25 cellular contexts compared by ENCODE assay signal in genomic region chr15:43091859-43092258, GRCh38.
"Had no signal": no experiment of that assay in that cellular context is flagged by ENCODE, and none has a peak within 500 bp of the region (broad histone marks: within the 10 kb centered on the region; RNA-seq: fewer than 3 reads in every experiment).

No MANE protein-coding gene starts in this region.

- H3K9me3 ChIP-seq: adrenal gland, ascending aorta, esophagus muscularis mucosa, gastroesophageal sphincter, right atrium auricular region, testis, transverse colon had no signal

- H3K4me3 Mint-ChIP-seq: activated CD4-positive, alpha-beta T cell treated with anti-CD3 and anti-CD28 coated beads for 36 hours; activated CD8-positive, alpha-beta memory T cell treated with anti-CD3 and anti-CD28 coated beads, Interleukin-2, amount 10 ng/mL, durations not matched to agents 7 days and 5 days; activated CD8-positive, alpha-beta T cell treated with anti-CD3 and anti-CD28 coated beads, Interleukin-2, amount 10 ng/mL, durations not matched to agents 7 days and 5 days; naive thymus-derived CD4-positive, alpha-beta T cell; T-cell had no signal

- H3K36me3 ChIP-seq: adrenal gland, brain microvascular endothelial cell, gastroesophageal sphincter, right atrium auricular region, transverse colon had no signal

- H3K4me3 ChIP-seq: adrenal gland, ascending aorta, esophagus muscularis mucosa, gastroesophageal sphincter, hepatocyte, right atrium auricular region, testis, transverse colon had no signal

- ATAC-seq: activated CD4-positive, alpha-beta T cell treated with anti-CD3 and anti-CD28 coated beads for 36 hours; activated CD8-positive, alpha-beta memory T cell treated with anti-CD3 and anti-CD28 coated beads, Interleukin-2, amount 10 ng/mL, durations not matched to agents 7 days and 5 days; activated CD8-positive, alpha-beta T cell treated with anti-CD3 and anti-CD28 coated beads, Interleukin-2, amount 10 ng/mL, durations not matched to agents 7 days and 5 days; activated naive CD4-positive, alpha-beta T cell treated with anti-CD3 and anti-CD28 coated beads, Interleukin-2, amount 50 U/mL, for 72 hours; gastroesophageal sphincter; naive thymus-derived CD4-positive, alpha-beta T cell; T-cell had no signal

- H3K4me2 ChIP-seq: hepatocyte had no signal

- H3K9me3 Mint-ChIP-seq: activated naive CD4-positive, alpha-beta T cell treated with anti-CD3 and anti-CD28 coated beads, Interleukin-2, amount 50 U/mL, for 72 hours; naive thymus-derived CD4-positive, alpha-beta T cell; T-cell had no signal

- FAIRE-seq: kidney, urothelium cell line had no signal

- H3K27me3 ChIP-seq: adrenal gland, ascending aorta, brain microvascular endothelial cell, esophagus muscularis mucosa, gastroesophageal sphincter, hepatocyte, right atrium auricular region, testis, transverse colon had no signal

- H3K27ac Mint-ChIP-seq: activated CD4-positive, alpha-beta T cell treated with anti-CD3 and anti-CD28 coated beads for 36 hours; activated CD8-positive, alpha-beta memory T cell treated with anti-CD3 and anti-CD28 coated beads, Interleukin-2, amount 10 ng/mL, durations not matched to agents 7 days and 5 days; activated CD8-positive, alpha-beta T cell treated with anti-CD3 and anti-CD28 coated beads, Interleukin-2, amount 10 ng/mL, durations not matched to agents 7 days and 5 days; activated naive CD4-positive, alpha-beta T cell treated with anti-CD3 and anti-CD28 coated beads, Interleukin-2, amount 50 U/mL, for 72 hours; T-cell had no signal

- H3K27me3 Mint-ChIP-seq: activated CD4-positive, alpha-beta T cell treated with anti-CD3 and anti-CD28 coated beads for 36 hours; activated CD8-positive, alpha-beta memory T cell treated with anti-CD3 and anti-CD28 coated beads, Interleukin-2, amount 10 ng/mL, durations not matched to agents 7 days and 5 days; naive thymus-derived CD4-positive, alpha-beta T cell; T-cell had no signal

- H2AFZ ChIP-seq: hepatocyte had no signal

- H3K27ac ChIP-seq: ascending aorta, hepatocyte, right atrium auricular region had no signal

- DNase-seq: activated CD4-positive, alpha-beta T cell treated with anti-CD3 and anti-CD28 coated beads for 36 hours; activated CD4-positive, CD25-positive, alpha-beta regulatory T cell; activated CD8-positive, alpha-beta memory T cell treated with anti-CD3 and anti-CD28 coated beads, Interleukin-2, amount 10 ng/mL, durations not matched to agents 7 days and 5 days; activated CD8-positive, alpha-beta T cell treated with anti-CD3 and anti-CD28 coated beads, Interleukin-2, amount 10 ng/mL, durations not matched to agents 7 days and 5 days; activated naive CD4-positive, alpha-beta T cell; activated T-cell treated with anti-CD3 and anti-CD28 coated beads, Interleukin-2, amount 50 U/mL, for 48 hours; adrenal gland; brain microvascular endothelial cell; cortex of kidney; kidney; midbrain; naive thymus-derived CD4-positive, alpha-beta T cell; occipital lobe; stimulated activated CD4-positive, alpha-beta T cell treated with anti-CD3 and anti-CD28 coated beads, Interleukin-2, amount 100 ng/mL, for 48 hours; stimulated activated naive CD4-positive, alpha-beta T cell treated with Interleukin-2 at 50 U/mL for 16 hours; T-cell; testis; transverse colon had no signal
